In the genomic region with DNA sequence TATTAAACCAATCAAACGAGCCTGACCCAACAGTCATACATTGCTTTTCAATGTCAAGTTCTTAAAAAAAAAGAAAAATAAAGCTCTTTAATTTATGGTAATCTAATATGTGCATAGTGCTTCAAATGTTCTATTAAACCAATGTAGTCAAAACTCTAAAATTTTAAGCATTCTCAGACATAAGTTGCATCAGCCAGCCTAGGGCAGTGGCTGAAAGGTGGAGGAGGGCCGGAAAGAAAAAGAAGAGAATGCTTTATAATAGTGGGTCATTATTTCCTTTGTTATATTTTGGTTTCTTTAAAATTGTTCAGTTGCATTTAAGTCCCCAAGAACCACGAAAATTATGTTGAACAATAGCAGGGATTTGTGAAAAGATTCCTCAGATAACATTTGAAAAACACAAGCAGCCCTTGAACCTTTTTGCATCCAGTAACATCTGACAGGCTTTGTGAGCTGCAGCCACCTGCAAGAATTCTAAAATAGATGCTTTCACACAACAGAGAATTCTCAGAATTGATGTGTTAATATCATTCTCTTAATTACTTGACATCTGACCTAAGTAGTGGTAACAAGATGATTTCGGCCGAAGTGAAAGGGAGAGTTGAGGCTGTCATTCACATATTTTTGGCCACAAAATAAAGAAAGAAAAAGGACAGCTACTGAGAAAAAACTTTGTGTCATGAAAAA, we compare ENCODE assay signal across 18 cellular contexts.
"Had no signal": no experiment of that assay in that cellular context is flagged by ENCODE, and none has a peak within 500 bp of the region (broad histone marks: within the 10 kb centered on the region; RNA-seq: fewer than 3 reads in every experiment).

No MANE protein-coding gene starts in this region.

- H3K4me3 ChIP-seq: coronary artery, left lung, thyroid gland had no signal

- H3K9me3 ChIP-seq: left lung, thyroid gland had no signal

- H3K36me3 Mint-ChIP-seq: activated CD8-positive, alpha-beta memory T cell treated with anti-CD3 and anti-CD28 coated beads, Interleukin-2, amount 10 ng/mL, durations not matched to agents 7 days and 5 days had no signal

- ATAC-seq: activated CD4-positive, alpha-beta T cell treated with anti-CD3 and anti-CD28 coated beads for 36 hours; activated CD8-positive, alpha-beta memory T cell treated with anti-CD3 and anti-CD28 coated beads, Interleukin-2, amount 10 ng/mL, durations not matched to agents 7 days and 5 days; left lung had no signal

- H3K36me3 ChIP-seq: left lung, thyroid gland had no signal

- H3K27ac ChIP-seq: coronary artery, left lung, thyroid gland had no signal

- H3K4me1 Mint-ChIP-seq: activated CD4-positive, alpha-beta memory T cell treated with anti-CD3 and anti-CD28 coated beads, Interleukin-2, amount 10 ng/mL, durations not matched to agents 7 days and 5 days; activated CD4-positive, alpha-beta T cell treated with anti-CD3 and anti-CD28 coated beads for 36 hours; central memory CD8-positive, alpha-beta T cell had no signal

- H3K4me1 ChIP-seq: left lung, thyroid gland had no signal

- H3K27ac Mint-ChIP-seq: activated CD4-positive, alpha-beta memory T cell treated with anti-CD3 and anti-CD28 coated beads, Interleukin-2, amount 10 ng/mL, durations not matched to agents 7 days and 5 days; activated CD4-positive, alpha-beta T cell treated with anti-CD3 and anti-CD28 coated beads for 36 hours; activated CD8-positive, alpha-beta memory T cell treated with anti-CD3 and anti-CD28 coated beads, Interleukin-2, amount 10 ng/mL, durations not matched to agents 7 days and 5 days; activated naive CD4-positive, alpha-beta T cell treated with anti-CD3 and anti-CD28 coated beads for 36 hours; activated T-helper 2 cell treated with anti-CD3 and anti-CD28 coated beads, Interferon-gamma antibody, Interleukin-2, Interleukin-4, amounts not matched to agents 10 μg/mL and 5 μg/mL and 100 μg/mL, durations not matched to agents 14 hours and 24 hours and 36 hours; nephron progenitor cell had no signal

- H3K27me3 ChIP-seq: thyroid gland had no signal

- DNase-seq: activated CD4-positive, alpha-beta memory T cell treated with anti-CD3 and anti-CD28 coated beads, Interleukin-2, amount 10 ng/mL, durations not matched to agents 7 days and 5 days; activated CD4-positive, alpha-beta T cell treated with anti-CD3 and anti-CD28 coated beads for 36 hours; activated CD8-positive, alpha-beta memory T cell treated with anti-CD3 and anti-CD28 coated beads, Interleukin-2, amount 10 ng/mL, durations not matched to agents 7 days and 5 days; activated naive CD4-positive, alpha-beta T cell treated with anti-CD3 and anti-CD28 coated beads for 36 hours; anterior cingulate cortex; hypothalamus; kidney; left lung; mammary epithelial cell; midbrain; occipital lobe; stimulated activated CD8-positive, alpha-beta memory T cell treated with anti-CD3 and anti-CD28 coated beads, Interleukin-4, amount 100 ng/mL, for 48 hours; stimulated activated naive CD4-positive, alpha-beta T cell treated with Interleukin-2 at 50 U/mL for 16 hours; thyroid gland had no signal

- H3K4me3 Mint-ChIP-seq: activated CD4-positive, alpha-beta memory T cell treated with anti-CD3 and anti-CD28 coated beads, Interleukin-2, amount 10 ng/mL, durations not matched to agents 7 days and 5 days; activated CD4-positive, alpha-beta T cell treated with anti-CD3 and anti-CD28 coated beads for 36 hours; activated CD8-positive, alpha-beta memory T cell treated with anti-CD3 and anti-CD28 coated beads, Interleukin-2, amount 10 ng/mL, durations not matched to agents 7 days and 5 days; activated naive CD4-positive, alpha-beta T cell treated with anti-CD3 and anti-CD28 coated beads for 36 hours; central memory CD8-positive, alpha-beta T cell; nephron progenitor cell had no signal

- H3K9me3 Mint-ChIP-seq: activated CD4-positive, alpha-beta memory T cell treated with anti-CD3 and anti-CD28 coated beads, Interleukin-2, amount 10 ng/mL, durations not matched to agents 7 days and 5 days; activated naive CD4-positive, alpha-beta T cell treated with anti-CD3 and anti-CD28 coated beads for 36 hours; activated T-helper 2 cell treated with anti-CD3 and anti-CD28 coated beads, Interferon-gamma antibody, Interleukin-2, Interleukin-4, amounts not matched to agents 10 μg/mL and 5 μg/mL and 100 μg/mL, durations not matched to agents 14 hours and 24 hours and 36 hours; central memory CD8-positive, alpha-beta T cell had no signal
